35 cellular contexts compared by ENCODE assay signal in genomic region chr9:94563548-94563947, GRCh38. TPM values are rescaled to one million over a fixed set of nuclear protein-coding genes. Genes with fewer than 3 reads are reported as not detected.
DNase-seq lines count a peak whose midpoint lies in the region; ATAC-seq and TF ChIP-seq lines count a peak whose summit lies in the region.
"Had no signal": no experiment of that assay in that cellular context is flagged by ENCODE, and none has a peak within 500 bp of the region (broad histone marks: within the 10 kb centered on the region; RNA-seq: fewer than 3 reads in every experiment).

No MANE protein-coding gene starts in this region.

- H3K27ac ChIP-seq in SU-DHL-6 (ENCODE audit: low read depth, low read length) (no peak overlapping the region), upper lobe of left lung (no peak overlapping the region)
- H3K27ac ChIP-seq: A549, prostate gland, sigmoid colon, tibial artery, WERI-Rb-1 had no signal

- TF ChIP-seq CTCF in SU-DHL-6 (IDR thresholded peaks at IDR 0.05; ENCODE audit: insufficient read depth, low read length, poor library complexity, severe bottlenecking) (peak; percentile 18), foreskin fibroblast (IDR thresholded peaks at IDR 0.05; ENCODE audit: low read depth, low read length) (no peak), upper lobe of left lung (IDR thresholded peaks at IDR 0.05) (no peak)

- no peak for TF ChIP-seq EP300 in upper lobe of left lung (IDR thresholded peaks at IDR 0.05)

- H3F3A ChIP-seq in SU-DHL-6 (ENCODE audit: insufficient read depth), result no peaks in the 10 kb centered on the region

- H4K20me1 ChIP-seq in SU-DHL-6 (ENCODE audit: low read depth, low read length), result no peaks in the 10 kb centered on the region

- H3K4me3 ChIP-seq in SU-DHL-6 (ENCODE audit: insufficient read depth, low read length, poor library complexity, severe bottlenecking) (no peak overlapping the region), foreskin fibroblast (ENCODE audit: low read depth in 1 of 2, low read length in 2 of 2) (no peak overlapping the region), upper lobe of left lung (no peak overlapping the region)
- H3K4me3 ChIP-seq: A549, GM12878, mucosa of descending colon, prostate gland, sigmoid colon, tibial artery had no signal

- H2AFZ ChIP-seq in SU-DHL-6 (ENCODE audit: low read depth, low read length, severe bottlenecking), result no peak overlapping the region

- DNase-seq in AML-193 (lab: John Stamatoyannopoulos, UW) (peak; percentile 5 to 22), HT-29 (ENCODE audit: low spot score) (peak; percentile 22), NOMO-1 (lab: John Stamatoyannopoulos, UW; ENCODE audit: unreplicated experiment in 2 of 2) (peak; percentile 25 to 34), foreskin fibroblast (no peak), upper lobe of left lung (no peak), NCI-H2196 (lab: John Stamatoyannopoulos, UW; ENCODE audit: unreplicated experiment) (no peak)
- DNase-seq in activated naive CD4-positive, alpha-beta T cell treated with Interleukin-2 at 50 U/mL for 16 hours, result no peak
- DNase-seq: activated CD4-positive, alpha-beta T cell treated with anti-CD3 and anti-CD28 coated beads for 48 hours; activated CD8-positive, alpha-beta memory T cell treated with anti-CD3 and anti-CD28 coated beads for 24 hours; amygdala; CD8-positive, alpha-beta memory T cell; DMS 273 treated with DMSO at 0.1 percent for 48 hours; EL; hypothalamus; immature natural killer cell; left cardiac atrium; mucosa of descending colon; natural killer cell; NCI-H1105 treated with DMSO at 0.1 percent for 48 hours; NCI-H1930; NCI-H524 treated with DMSO at 0.1 percent for 48 hours; nucleus accumbens; sigmoid colon; stimulated activated CD4-positive, alpha-beta T cell treated with anti-CD3 and anti-CD28 coated beads, Interleukin-12 subunit alpha, Interleukin-12 subunit beta, amount 100 ng/mL, for 4 hours; stimulated activated CD4-positive, alpha-beta T cell treated with anti-CD3 and anti-CD28 coated beads, Interleukin-2, amount 100 ng/mL, for 48 hours; SW 1271; tibial artery; WERI-Rb-1 had no signal

- 51 to 83% methylated on average over 2 of the region's 2 CpGs for WGBS in upper lobe of left lung, 2 donors

- no peak for TF ChIP-seq POLR2A in upper lobe of left lung (IDR thresholded peaks at IDR 0.05)

- no peak for ATAC-seq in upper lobe of left lung (ENCODE audit: low FRiP score in 2 of 2)
- ATAC-seq: A549; activated naive CD4-positive, alpha-beta T cell treated with anti-CD3 and anti-CD28 coated beads, Interleukin-2, amount 50 U/mL, for 72 hours; GM12878; HCT116; left cardiac atrium; mucosa of descending colon; natural killer cell had no signal

- H3K4me2 ChIP-seq in SU-DHL-6 (ENCODE audit: low read depth, low read length, poor library complexity, severe bottlenecking), result no peak overlapping the region
- H3K4me2 ChIP-seq: A549 had no signal

- no peaks in the 10 kb centered on the region for H3K9me2 ChIP-seq in SU-DHL-6 (replicated peaks; ENCODE audit: insufficient read depth, low read length)

- H3K27me3 ChIP-seq in SU-DHL-6 (ENCODE audit: low read length) (no peaks in the 10 kb centered on the region), upper lobe of left lung (no peaks in the 10 kb centered on the region)
- H3K27me3 ChIP-seq: sigmoid colon, tibial artery had no signal

- no peaks in the 10 kb centered on the region for H3K4me1 ChIP-seq in upper lobe of left lung
- H3K4me1 ChIP-seq: A549, prostate gland, sigmoid colon, tibial artery had no signal

- H3K36me3 ChIP-seq in SU-DHL-6 (ENCODE audit: low read length) (no peaks in the 10 kb centered on the region), upper lobe of left lung (no peaks in the 10 kb centered on the region)
- H3K36me3 ChIP-seq: prostate gland, sigmoid colon, tibial artery, WERI-Rb-1 had no signal

- H3K9me3 ChIP-seq in SU-DHL-6 (ENCODE audit: insufficient read depth, low read length), result no peaks in the 10 kb centered on the region
- H3K9me3 ChIP-seq in upper lobe of left lung, result no peaks in the 10 kb centered on the region
- H3K9me3 ChIP-seq: A549, mucosa of descending colon, prostate gland, sigmoid colon, tibial artery had no signal

- H3K9ac ChIP-seq in SU-DHL-6 (ENCODE audit: low read length), result no peak overlapping the region

- no peaks in the 10 kb centered on the region for H3K79me2 ChIP-seq in SU-DHL-6 (ENCODE audit: insufficient read depth, low read length)

RNA-seq across cellular contexts. Expression of gene PCAT7, which starts 8.7 kb away (rescaled TPM):
- total RNA-seq in HT-29 (2014; rRNA removed; shearing (Covaris generic)), result 1.3 and 1.4 TPM in 2 replicates
- total RNA-seq in upper lobe of left lung, result under 1 TPM in 2 of 6 donors, not detected in 4; 0.10 to 0.24 TPM
- total RNA-seq: activated naive CD4-positive, alpha-beta T cell treated with anti-CD3 and anti-CD28 coated beads, Interleukin-2, amount 50 U/mL, for 72 hours; CD8-positive, alpha-beta memory T cell; GM12878; left cardiac atrium; lung microvascular endothelial cell; natural killer cell; sigmoid colon had no signal

RNA-seq across cellular contexts. Expression of gene FBP2, which starts 30.1 kb away (rescaled TPM):
- total RNA-seq in HT-29 (2014; rRNA removed; shearing (Covaris generic)), result not detected in 2 replicates
- under 1 TPM in 1 of 6 donors, not detected in 5; 0.49 TPM for total RNA-seq in upper lobe of left lung
- total RNA-seq: activated naive CD4-positive, alpha-beta T cell treated with anti-CD3 and anti-CD28 coated beads, Interleukin-2, amount 50 U/mL, for 72 hours; CD8-positive, alpha-beta memory T cell; lung microvascular endothelial cell; mucosa of descending colon; natural killer cell; sigmoid colon had no signal

Comparison
In these comparisons a context has a peak if more than half of its experiments do, and no peak if none do; other contexts are left out.
1. DNase-seq: peak in AML-193 (2 of 2), HT-29 (single experiment) and NOMO-1 (2 of 2); none in foreskin fibroblast (0 of 2), upper lobe of left lung (0 of 2), NCI-H2196 (single experiment) and activated naive CD4-positive, alpha-beta T cell treated with Interleukin-2 at 50 U/mL for 16 hours (single experiment).